8 cellular contexts compared by ENCODE assay signal in the genomic region with DNA sequence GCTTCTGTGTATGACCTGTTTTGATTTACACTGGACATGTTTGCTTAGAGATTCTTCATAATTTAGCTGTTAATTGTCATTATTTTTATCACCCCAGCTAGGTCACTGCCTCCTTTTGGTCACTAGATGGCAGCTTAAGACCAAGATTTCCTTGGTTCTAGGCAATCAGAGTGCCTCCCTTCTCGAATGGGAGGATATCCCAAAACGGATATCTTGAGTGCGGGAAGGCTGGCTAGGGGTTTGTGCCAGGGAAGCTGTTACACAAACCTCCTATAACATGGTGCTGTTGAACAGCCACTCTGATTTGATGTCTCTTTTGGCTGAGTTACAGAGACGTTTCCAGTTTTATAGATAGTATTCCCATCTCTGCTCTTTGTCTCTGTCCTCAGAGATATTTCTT.
DNase-seq lines count a peak whose midpoint lies in the region; ATAC-seq and TF ChIP-seq lines count a peak whose summit lies in the region.

No MANE protein-coding gene starts in this region.

- 0 out of 2 replicates have a peak, but pooled peaks cover 4% of the 10 kb centered on the region for H3K4me1 ChIP-seq in OCI-LY3 (ENCODE audit: low read length)

- ATAC-seq in GM21515 (IDR thresholded peaks at IDR 0.05; ENCODE audit: unreplicated experiment) (peak; percentile 92), HG03571 (IDR thresholded peaks at IDR 0.05; ENCODE audit: unreplicated experiment) (peak; percentile 93), HG03045 (IDR thresholded peaks at IDR 0.05; ENCODE audit: unreplicated experiment) (no peak)

- TF ChIP-seq CTCF in OCI-LY3 (IDR thresholded peaks at IDR 0.05; ENCODE audit: low read depth, low read length) (peak; percentile 74), dorsolateral prefrontal cortex (IDR thresholded peaks at IDR 0.05 in 54 of 56, conservative IDR thresholded peaks at IDR 0.05 in 2 of 56; ENCODE audit: low read depth in 1 of 56, partially characterized antibody in 56 of 56) (peak in 55 of 56 donors; percentile 19 to 76 (median 61))

- H3K27me3 ChIP-seq in OCI-LY3 (ENCODE audit: low read depth, low read length) (no peaks in the 10 kb centered on the region), dorsolateral prefrontal cortex (no peaks in the 10 kb centered on the region)

- intact Hi-C loops in dorsolateral prefrontal cortex (cut with DNase I), result loop anchor here in 1 of 2 donors (10.0 kb wide), 1 partner anchor 914 kb away; no protein-coding TSS in a partner anchor

- no peaks in the 10 kb centered on the region for H3K9me3 ChIP-seq in OCI-LY3 (ENCODE audit: insufficient read depth, low read length)

- peak overlapping the region; percentile 59 for H3K4me3 ChIP-seq in OCI-LY3 (ENCODE audit: low read length)
- no peak overlapping the region for H3K4me3 ChIP-seq in dorsolateral prefrontal cortex

- H2AFZ ChIP-seq in OCI-LY3 (ENCODE audit: low read depth, low read length), result peak overlapping the region; percentile 72

- no peaks in the 10 kb centered on the region for H4K20me1 ChIP-seq in OCI-LY3 (ENCODE audit: insufficient read depth, low read length)

- H3K27ac ChIP-seq in OCI-LY3 (ENCODE audit: low read length) (no peak overlapping the region), dorsolateral prefrontal cortex (no peak overlapping the region)

- H3K36me3 ChIP-seq in OCI-LY3 (replicated peaks; ENCODE audit: low read depth, low read length), result no peaks in the 10 kb centered on the region

- H3K4me2 ChIP-seq in OCI-LY3 (ENCODE audit: low read length), result peak overlapping the region; percentile 63

- DNase-seq in stimulated activated CD4-positive, alpha-beta T cell treated with anti-CD3 and anti-CD28 coated beads, Interleukin-15, amount 100 ng/mL, for 24 hours, result peak; percentile 17
- no peak for DNase-seq in stimulated activated CD4-positive, alpha-beta T cell treated with anti-CD3 and anti-CD28 coated beads, Interleukin-4, amount 100 ng/mL, for 1 hour
- DNase-seq in dorsolateral prefrontal cortex, result peak in 2 of 10 donors; percentile 4 to 28
- DNase-seq in midbrain (lab: John Stamatoyannopoulos, UW), result peak; percentile 48

- no peaks in the 10 kb centered on the region for H3K79me2 ChIP-seq in OCI-LY3 (ENCODE audit: low read length)

- no peak overlapping the region; the same call in 1 of the 2 replicates for H3K9ac ChIP-seq in OCI-LY3 (ENCODE audit: low read length)
